In genomic region chr20:44215125-44215524, GRCh38 we compare ENCODE assay signal across 8 cellular contexts. TPM values are rescaled to one million over a fixed set of nuclear protein-coding genes. Genes with fewer than 3 reads are reported as not detected.
DNase-seq lines count a peak whose midpoint lies in the region; ATAC-seq and TF ChIP-seq lines count a peak whose summit lies in the region.

No MANE protein-coding gene starts in this region.

- H3K4me3 ChIP-seq in GM06990 (replicated peaks; ENCODE audit: low read depth, low read length) (no peak overlapping the region), skeletal muscle tissue (ENCODE audit: low read length in 3 of 3) (no peak overlapping the region)

- H3K27me3 ChIP-seq in GM06990 (replicated peaks; ENCODE audit: control insufficient read depth, insufficient read depth, low read length) (no peaks in the 10 kb centered on the region), skeletal muscle tissue (ENCODE audit: control insufficient read depth in 3 of 3, insufficient read depth in 3 of 3, low read length in 3 of 3) (no peaks in the 10 kb centered on the region)

- H3K9ac ChIP-seq in skeletal muscle tissue (ENCODE audit: low read depth in 1 of 3, low read length in 3 of 3): peak overlapping the region in 2 of 3 donors; percentile 33 to 35

- peak; percentile 18 for DNase-seq in GM06990 (ENCODE audit: extremely low read depth, insufficient read length)
- DNase-seq in NAMALWA (ENCODE audit: low spot score): peak; percentile 84
- DNase-seq in T-helper 2 cell: peak; percentile 36 to 81 (median 65)
- DNase-seq in amniotic epithelial cell (ENCODE audit: low read depth): peak; percentile 52
- DNase-seq in hepatic stellate cell (ENCODE audit: low spot score): peak; percentile 68

- H3K27ac ChIP-seq in skeletal muscle tissue (ENCODE audit: low read depth, low read length): no peak overlapping the region

- H3K9me3 ChIP-seq in skeletal muscle tissue (ENCODE audit: control insufficient read depth in 3 of 3, low read length in 3 of 3): no peaks in the 10 kb centered on the region

- peaks cover 12 to 36% (median 17%) of the 10 kb centered on the region in 3 donors for H3K4me1 ChIP-seq in skeletal muscle tissue (ENCODE audit: control insufficient read depth in 3 of 3, insufficient read depth in 3 of 3, low read length in 3 of 3)

- ATAC-seq in HG03571 (IDR thresholded peaks at IDR 0.05; ENCODE audit: unreplicated experiment) (no peak), HG03095 (IDR thresholded peaks at IDR 0.05; ENCODE audit: unreplicated experiment) (no peak)

- H3K36me3 ChIP-seq in GM06990 (ENCODE audit: control insufficient read depth, insufficient read depth, low read length): no peaks in the 10 kb centered on the region
- H3K36me3 ChIP-seq in skeletal muscle tissue (ENCODE audit: control insufficient read depth in 3 of 3, insufficient read depth in 3 of 3, low read length in 3 of 3): peaks cover 0 to 10% (median 0%) of the 10 kb centered on the region in 3 donors

- peak; percentile 86 for TF ChIP-seq CTCF in GM06990 (IDR thresholded peaks at IDR 0.05; ENCODE audit: insufficient read depth, low read length, poor library complexity, severe bottlenecking)

RNA-seq across cellular contexts. Expression of gene OSER1, which starts 4.6 kb away (rescaled TPM):
- 31.3 TPM for total RNA-seq in skeletal muscle tissue

RNA-seq across cellular contexts. Expression of gene JPH2, which starts 28.1 kb away (rescaled TPM):
- total RNA-seq in skeletal muscle tissue: 85.1 TPM

RNA-seq across cellular contexts. Expression of gene GDAP1L1, which starts 32.0 kb away (rescaled TPM):
- total RNA-seq in skeletal muscle tissue: not detected

Comparison
In these comparisons a context has a peak if more than half of its experiments do, and no peak if none do; other contexts are left out.
1. DNase-seq: peak in every context shown above with its lines; median percentile 84 in NAMALWA; 68 in hepatic stellate cell; 65 in T-helper 2 cell; 52 in amniotic epithelial cell; 18 in GM06990.